ENCODE assay signal across 29 cellular contexts in genomic region chr16:23563186-23563585, GRCh38.
"Had no signal": no experiment of that assay in that cellular context is flagged by ENCODE, and none has a peak within 500 bp of the region (broad histone marks: within the 10 kb centered on the region; RNA-seq: fewer than 3 reads in every experiment).

No MANE protein-coding gene starts in this region.

- H3K4me1 ChIP-seq: SJCRH30 had no signal

- H3K4me3 ChIP-seq: body of pancreas, breast epithelium, K562, SJCRH30, SK-N-MC had no signal

- H3K27me3 ChIP-seq: body of pancreas, breast epithelium, SJCRH30 had no signal

- H3K27ac Mint-ChIP-seq: activated CD4-positive, alpha-beta memory T cell treated with anti-CD3 and anti-CD28 coated beads, Interleukin-2, amount 10 ng/mL, durations not matched to agents 7 days and 5 days; activated CD8-positive, alpha-beta memory T cell treated with anti-CD3 and anti-CD28 coated beads, Interleukin-2, amount 10 ng/mL, durations not matched to agents 7 days and 5 days; activated naive CD4-positive, alpha-beta T cell treated with anti-CD3 and anti-CD28 coated beads, Interleukin-2, amount 10 ng/mL, durations not matched to agents 7 days and 5 days; activated naive CD8-positive, alpha-beta T cell had no signal

- H3K4me3 Mint-ChIP-seq: activated CD4-positive, alpha-beta memory T cell treated with anti-CD3 and anti-CD28 coated beads, Interleukin-2, amount 10 ng/mL, durations not matched to agents 7 days and 5 days; activated CD8-positive, alpha-beta memory T cell treated with anti-CD3 and anti-CD28 coated beads, Interleukin-2, amount 10 ng/mL, durations not matched to agents 7 days and 5 days; activated naive CD4-positive, alpha-beta T cell treated with anti-CD3 and anti-CD28 coated beads, Interleukin-2, amount 10 ng/mL, durations not matched to agents 7 days and 5 days; activated naive CD8-positive, alpha-beta T cell had no signal

- DNase-seq: activated CD4-positive, alpha-beta memory T cell treated with anti-CD3 and anti-CD28 coated beads, Interleukin-2, amount 10 ng/mL, durations not matched to agents 7 days and 5 days; activated CD4-positive, alpha-beta T cell treated with anti-CD3 and anti-CD28 coated beads for 1 hour; activated CD4-positive, alpha-beta T cell treated with anti-CD3 and anti-CD28 coated beads for 48 hours; activated CD4-positive, CD25-positive, alpha-beta regulatory T cell; activated CD8-positive, alpha-beta memory T cell treated with anti-CD3 and anti-CD28 coated beads for 24 hours; activated CD8-positive, alpha-beta memory T cell treated with anti-CD3 and anti-CD28 coated beads, Interleukin-2, amount 10 ng/mL, durations not matched to agents 7 days and 5 days; activated CD8-positive, alpha-beta memory T cell treated with anti-CD3 and anti-CD28 coated beads, Interleukin-2, amount 50 U/mL, for 48 hours; activated gamma-delta T cell treated with Interleukin-2 at 50 U/mL for 16 hours; activated naive CD4-positive, alpha-beta T cell treated with anti-CD3 and anti-CD28 coated beads, Interleukin-2, amount 10 ng/mL, durations not matched to agents 7 days and 5 days; amniotic stem cell; aorta; body of pancreas; Karpas-422; NCI-H1048; NCI-H1105 treated with DMSO at 0.1 percent for 48 hours; NCI-H1436 treated with DMSO at 0.1 percent for 48 hours; NCI-H1694 treated with DMSO at 0.1 percent for 48 hours; NCI-H2029; NCI-H345; NCI-H524 treated with DMSO at 0.1 percent for 48 hours; SHP77; SJCRH30; T1000; WERI-Rb-1 had no signal

- ATAC-seq: activated CD8-positive, alpha-beta memory T cell treated with anti-CD3 and anti-CD28 coated beads, Interleukin-2, amount 10 ng/mL, durations not matched to agents 7 days and 5 days; body of pancreas; K562; Panc1 had no signal

- FAIRE-seq: K562 had no signal

- H3K27ac ChIP-seq: body of pancreas, breast epithelium, SJCRH30, SK-N-MC, WERI-Rb-1 had no signal

- H3K27me3 Mint-ChIP-seq: activated CD4-positive, alpha-beta memory T cell treated with anti-CD3 and anti-CD28 coated beads, Interleukin-2, amount 10 ng/mL, durations not matched to agents 7 days and 5 days; activated CD8-positive, alpha-beta memory T cell treated with anti-CD3 and anti-CD28 coated beads, Interleukin-2, amount 10 ng/mL, durations not matched to agents 7 days and 5 days; activated naive CD4-positive, alpha-beta T cell treated with anti-CD3 and anti-CD28 coated beads, Interleukin-2, amount 10 ng/mL, durations not matched to agents 7 days and 5 days; activated naive CD8-positive, alpha-beta T cell had no signal

- H3K9me3 ChIP-seq: body of pancreas, breast epithelium, SJCRH30 had no signal

- H3K9me3 Mint-ChIP-seq: activated CD4-positive, alpha-beta memory T cell treated with anti-CD3 and anti-CD28 coated beads, Interleukin-2, amount 10 ng/mL, durations not matched to agents 7 days and 5 days; activated naive CD4-positive, alpha-beta T cell treated with anti-CD3 and anti-CD28 coated beads, Interleukin-2, amount 10 ng/mL, durations not matched to agents 7 days and 5 days had no signal
